In the genomic region with DNA sequence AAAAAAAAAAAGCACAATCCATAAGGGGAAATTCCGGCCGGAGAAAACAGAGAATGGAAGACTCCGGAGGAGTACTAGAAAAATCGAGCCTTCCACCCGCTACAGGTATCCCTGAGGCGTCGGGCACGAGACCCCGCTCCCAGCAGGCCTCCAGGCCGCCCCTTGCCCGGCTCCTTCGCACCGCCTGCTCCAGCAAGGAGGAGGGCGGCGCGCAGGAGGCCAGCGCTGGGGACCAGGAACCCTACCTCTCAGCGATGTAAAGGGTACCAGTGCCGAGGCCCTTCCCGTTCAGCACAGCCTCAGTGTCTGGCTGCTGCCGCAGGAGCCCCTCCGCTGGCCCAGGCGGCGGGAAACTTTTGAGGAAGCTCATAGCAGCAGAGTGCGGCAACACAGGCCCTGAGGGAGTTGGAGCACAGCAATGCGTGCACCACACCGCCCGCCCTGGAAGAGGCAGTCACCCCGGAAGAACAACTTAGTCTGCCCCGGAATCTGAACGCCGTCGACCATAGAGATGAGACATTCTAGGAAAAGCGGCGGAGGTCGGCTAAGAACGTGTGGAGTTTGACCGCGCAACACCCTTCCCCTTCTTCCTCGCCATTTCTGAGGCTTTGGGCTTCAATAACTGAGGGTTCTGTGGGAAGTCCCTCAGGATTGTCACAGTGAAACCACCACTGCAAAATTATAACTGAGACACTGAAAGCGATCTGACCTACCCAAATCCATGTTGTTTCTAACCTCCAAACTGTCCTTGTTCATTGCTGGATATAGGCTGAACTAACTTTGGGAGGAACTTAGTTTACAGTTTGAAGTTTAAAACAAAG, we compare ENCODE assay signal across 8 cellular contexts. TPM values are rescaled to one million over a fixed set of nuclear protein-coding genes. Genes with fewer than 3 reads are reported as not detected.
DNase-seq lines count a peak whose midpoint lies in the region; ATAC-seq and TF ChIP-seq lines count a peak whose summit lies in the region.

A gene with protein sequence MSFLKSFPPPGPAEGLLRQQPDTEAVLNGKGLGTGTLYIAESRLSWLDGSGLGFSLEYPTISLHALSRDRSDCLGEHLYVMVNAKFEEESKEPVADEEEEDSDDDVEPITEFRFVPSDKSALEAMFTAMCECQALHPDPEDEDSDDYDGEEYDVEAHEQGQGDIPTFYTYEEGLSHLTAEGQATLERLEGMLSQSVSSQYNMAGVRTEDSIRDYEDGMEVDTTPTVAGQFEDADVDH (minus strand): TSS at position 450 of the 821 bp plus-strand sequence. CDS start 80 bp downstream, at position 370.

- POLR2A ChIA-PET in activated B cell treated with CpG ODN at 0.5 μM for 24 hours (lab: Charles Lee) = interaction anchor here (1.0 kb wide), 3 partner anchors 8 to 24 kb away, joined by 3 read pairs; no protein-coding TSS in a partner anchor

- intact Hi-C loops in activated B cell treated with CpG ODN at 0.5 μM for 24 hours (cut with micrococcal nuclease) = loop anchor here (1.0 to 10.0 kb wide), 8 partner anchors 24 to 1193 kb away; partner anchors contain the start of genes EMSY, INTS4, KCTD21 and NARS2

- H3K27ac ChIP-seq in caudate nucleus (ENCODE audit: low read depth, low read length) = peak within 1 kb of the TSS; percentile 78

- no peaks in the 10 kb centered on the region for H3K27me3 Mint-ChIP-seq in activated B cell treated with CpG ODN at 0.5 μM for 24 hours

- ATAC-seq in GM18870 (IDR thresholded peaks at IDR 0.05; ENCODE audit: unreplicated experiment) = peak; percentile 89
- peak; percentile 87 for ATAC-seq in HG03139 (IDR thresholded peaks at IDR 0.05; ENCODE audit: unreplicated experiment)
- peak; percentile 99 for ATAC-seq in activated B cell treated with CpG ODN at 0.5 μM for 24 hours (ENCODE audit: low read depth)

- no peak for TF ChIP-seq CTCF in activated B cell treated with CpG ODN at 0.5 μM for 24 hours (IDR thresholded peaks at IDR 0.05)

- peak within 1 kb of the TSS; percentile 96 for H3K4me3 Mint-ChIP-seq in activated B cell treated with CpG ODN at 0.5 μM for 24 hours

- DNase-seq in ACHN = peak; percentile 86
- peak; percentile 93 for DNase-seq in NCI-H2227 (lab: John Stamatoyannopoulos, UW; ENCODE audit: unreplicated experiment)
- peak; percentile 70 for DNase-seq in activated B cell treated with CpG ODN at 0.5 μM for 24 hours
- peak; percentile 21 to 95 (median 84) for DNase-seq in caudate nucleus (lab: John Stamatoyannopoulos, UW)
- peak; percentile 90 for DNase-seq in iris pigment epithelial cell (ENCODE audit: low read depth)
- peak; percentile 65 to 75 for DNase-seq in stimulated activated CD4-positive, alpha-beta T cell treated with anti-CD3 and anti-CD28 coated beads, Interleukin-12 subunit alpha, Interleukin-12 subunit beta, amount 100 ng/mL, for 24 hours (ENCODE audit: low read depth in 2 of 2)

- CTCF ChIA-PET in activated B cell treated with CpG ODN at 0.5 μM for 24 hours (lab: Charles Lee) = no interaction called here

- peaks cover 19% of the 10 kb centered on the region for H3K36me3 Mint-ChIP-seq in activated B cell treated with CpG ODN at 0.5 μM for 24 hours (ENCODE audit: low read depth)

- in situ Hi-C loops in ACHN (cut with HindIII; ENCODE audit: low pct_ligation_motif_present, low pct_unique_long_range_greater_than_20kb, low sequenced_read_pairs) = no loop called here

- peak within 1 kb of the TSS; percentile 94 for H3K27ac Mint-ChIP-seq in activated B cell treated with CpG ODN at 0.5 μM for 24 hours

- peaks cover 41% of the 10 kb centered on the region for H3K4me1 Mint-ChIP-seq in activated B cell treated with CpG ODN at 0.5 μM for 24 hours

- no peaks in the 10 kb centered on the region for H3K9me3 Mint-ChIP-seq in activated B cell treated with CpG ODN at 0.5 μM for 24 hours

RNA-seq across cellular contexts. Expression of the gene that starts here (rescaled TPM):
- 112 and 116 TPM in 2 replicates for total RNA-seq in activated B cell treated with CpG ODN at 0.5 μM for 24 hours

Comparison
In these comparisons a context has a peak if more than half of its experiments do, and no peak if none do; other contexts are left out.
1. Peak in every context shown above with its lines: DNase-seq, ATAC-seq and H3K27ac ChIP-seq.